In the genomic region with DNA sequence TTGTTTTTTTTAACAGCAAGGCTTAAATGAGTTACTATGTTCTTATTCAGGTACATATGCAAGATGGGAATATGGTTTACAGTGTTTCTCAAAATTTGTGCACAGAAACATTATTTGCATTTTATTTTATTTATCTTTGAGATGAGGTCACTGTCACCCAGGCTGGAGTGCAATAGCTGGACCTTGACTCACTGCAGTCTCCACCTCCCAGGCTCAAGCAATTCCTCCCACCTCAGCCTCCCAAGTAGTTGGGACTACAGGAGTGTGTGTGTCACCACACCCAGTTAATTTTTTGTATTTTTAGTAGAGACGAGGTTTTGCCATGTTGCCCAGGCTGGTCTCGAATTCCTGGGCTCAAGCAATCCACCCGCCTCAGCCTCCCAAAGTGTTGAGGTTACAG, we compare ENCODE assay signal across 9 cellular contexts. TPM values are rescaled to one million over a fixed set of nuclear protein-coding genes. Genes with fewer than 3 reads are reported as not detected.
A peak's percentile ranks its signal among the peaks of the same experiment; 100 is the strongest.
DNase-seq lines count a peak whose midpoint lies in the region; TF ChIP-seq lines count a peak whose summit lies in the region.
"Not testable (repeated sequence)": the region's sequence is repeated elsewhere in the genome, so short reads cannot be mapped to it uniquely, and the experiment has no call there.
"Had no signal": no experiment of that assay in that cellular context is flagged by ENCODE, and none has a peak within 500 bp of the region (broad histone marks: within the 10 kb centered on the region; RNA-seq: fewer than 3 reads in every experiment).

No MANE protein-coding gene starts in this region.

- not testable (repeated sequence) for H3K4me3 ChIP-seq in PC-9; choroid plexus epithelial cell (ENCODE audit: low read depth, low read length); hepatocyte; mesenchymal stem cell (ENCODE audit: insufficient read depth in 1 of 2, low read depth in 1 of 2, low read length in 2 of 2)

- H2BK120ac ChIP-seq in mesenchymal stem cell (ENCODE audit: low read depth, low read length): not testable (repeated sequence)

- peaks cover 14% of the 10 kb centered on the region for H3K4me1 ChIP-seq in PC-9 (replicated peaks; ENCODE audit: insufficient read depth)
- H3K4me1 ChIP-seq in hepatocyte (ENCODE audit: insufficient read depth); mesenchymal stem cell (ENCODE audit: control insufficient read depth, insufficient read depth, low read depth, low read length): not testable (repeated sequence)

- H3K23ac ChIP-seq in mesenchymal stem cell (ENCODE audit: low read length in 2 of 2): not testable (repeated sequence)

- H3K14ac ChIP-seq in mesenchymal stem cell (ENCODE audit: low read length in 2 of 2): not testable (repeated sequence)

- POLR2A ChIA-PET in PC-9 (lab: Charles Lee; ENCODE audit: unreplicated experiment): not testable (repeated sequence)

- H3K4me3 Mint-ChIP-seq in HFFc6: not testable (repeated sequence)

- H3K36me3 ChIP-seq in PC-9 (ENCODE audit: low read depth) (peaks cover 14% of the 10 kb centered on the region; the same call in 1 of the 2 replicates), mesenchymal stem cell (ENCODE audit: control insufficient read depth in 1 of 2, insufficient read depth in 2 of 2, low read depth in 1 of 2, low read length in 2 of 2) (peaks cover 11 to 33% of the 10 kb centered on the region in 2 experiments)
- not testable (repeated sequence) for H3K36me3 ChIP-seq in hepatocyte (replicated peaks; ENCODE audit: insufficient read depth, low read depth)

- H3K9me2 ChIP-seq in PC-9 (ENCODE audit: insufficient read depth); hepatocyte (replicated peaks; ENCODE audit: insufficient read depth): not testable (repeated sequence)

- H3K18ac ChIP-seq in mesenchymal stem cell (ENCODE audit: low read depth in 1 of 2, low read length in 2 of 2): not testable (repeated sequence)

- H2AFZ ChIP-seq in PC-9; hepatocyte; mesenchymal stem cell (ENCODE audit: low read depth, low read length): not testable (repeated sequence)

- H3K27ac ChIP-seq in PC-9 (peak overlapping the region; percentile 14; the same call in 1 of the 2 replicates), hepatocyte (peak overlapping the region; percentile 45)
- not testable (repeated sequence) for H3K27ac ChIP-seq in mesenchymal stem cell (ENCODE audit: low read length, poor library complexity, severe bottlenecking)

- not testable (repeated sequence) for H3K27me3 ChIP-seq in PC-9 (ENCODE audit: insufficient read depth, low read depth); hepatocyte; mesenchymal stem cell (ENCODE audit: control insufficient read depth in 1 of 2, insufficient read depth in 1 of 2, low read length in 2 of 2)

- peaks cover 24% of the 10 kb centered on the region for H4K20me1 ChIP-seq in PC-9 (ENCODE audit: insufficient read depth)
- not testable (repeated sequence) for H4K20me1 ChIP-seq in hepatocyte (ENCODE audit: insufficient read depth, poor library complexity, severe bottlenecking)

- H3K27ac Mint-ChIP-seq in HFFc6: peak overlapping the region; percentile 70

- BruUV-seq in PC-9 (replicated peaks; lab: Mats Ljungman, UMichigan): not testable (repeated sequence)

- peaks cover 40% of the 10 kb centered on the region for H3F3A ChIP-seq in PC-9 (ENCODE audit: insufficient read depth, low read depth)

- 97% methylated on average over 3 of the region's 3 CpGs for WGBS in hepatocyte (ENCODE audit: low lambda C conversion rate, missing lambda C conversion rate)
- 81% methylated on average over 3 of the region's 3 CpGs for WGBS in mesenchymal stem cell

- not testable (repeated sequence) for TF ChIP-seq CTCF in HFFc6 (IDR thresholded peaks at IDR 0.05); PC-9 (conservative IDR thresholded peaks at IDR 0.05); choroid plexus epithelial cell (conservative IDR thresholded peaks at IDR 0.05; ENCODE audit: low read depth, low read length); hepatocyte (IDR thresholded peaks at IDR 0.05; ENCODE audit: poor library complexity)

- not testable (repeated sequence) for H3K9me3 Mint-ChIP-seq in HFFc6

- H3K79me1 ChIP-seq in mesenchymal stem cell (replicated peaks; ENCODE audit: low read length, poor library complexity, severe bottlenecking): not testable (repeated sequence)

- H2AK5ac ChIP-seq in mesenchymal stem cell (ENCODE audit: low read length, severe bottlenecking): not testable (repeated sequence)

- not testable (repeated sequence) for H4K8ac ChIP-seq in mesenchymal stem cell (ENCODE audit: low read length)

- peak; percentile 67 for DNase-seq in A172 (ENCODE audit: low spot score)
- peak; percentile 78 for DNase-seq in Daoy (ENCODE audit: low read depth)
- DNase-seq in HFFc6: peak; percentile 63
- DNase-seq in PC-9: peak in 1 of 2 experiments; percentile 71
- DNase-seq in T1000 (lab: John Stamatoyannopoulos, UW): peak; percentile 18
- DNase-seq in choroid plexus epithelial cell (ENCODE audit: low read depth): peak; percentile 46
- DNase-seq in hepatocyte (ENCODE audit: low spot score): not testable (repeated sequence)
- peak; percentile 59 for DNase-seq in mesenchymal stem cell

- peaks cover 20% of the 10 kb centered on the region for H3K36me3 Mint-ChIP-seq in HFFc6 (ENCODE audit: low read depth)

- not testable (repeated sequence) for H3K4me2 ChIP-seq in PC-9; hepatocyte; mesenchymal stem cell (ENCODE audit: low read length, poor library complexity, severe bottlenecking)

- H3K79me2 ChIP-seq in PC-9 (ENCODE audit: low read depth): peaks cover 84% of the 10 kb centered on the region
- peaks cover 92% of the 10 kb centered on the region for H3K79me2 ChIP-seq in hepatocyte

- H3K4ac ChIP-seq in mesenchymal stem cell (ENCODE audit: low read depth in 1 of 2, low read length in 2 of 2): not testable (repeated sequence)

- peaks cover 37% of the 10 kb centered on the region for H3K4me1 Mint-ChIP-seq in HFFc6 (ENCODE audit: low read depth)

- CTCF ChIA-PET in PC-9 (lab: Charles Lee): interaction anchor here (0.6 kb wide), 1 partner anchor 90 kb away, joined by 6 read pairs; a partner anchor contains a TSS

- intact Hi-C loops in PC-9 (cut with micrococcal nuclease; ENCODE audit: unreplicated experiment): not testable (repeated sequence)

- not testable (repeated sequence) for H3K27me3 Mint-ChIP-seq in HFFc6 (ENCODE audit: insufficient read depth)

- H3K9me3 ChIP-seq in PC-9 (ENCODE audit: insufficient read depth, low read depth); hepatocyte (ENCODE audit: low read depth); mesenchymal stem cell (ENCODE audit: control insufficient read depth, low read length): not testable (repeated sequence)

- not testable (repeated sequence) for H2BK5ac ChIP-seq in mesenchymal stem cell (ENCODE audit: low read depth, low read length, poor library complexity, severe bottlenecking)

- H2BK15ac ChIP-seq in mesenchymal stem cell (ENCODE audit: low read depth, poor library complexity, severe bottlenecking): not testable (repeated sequence)

- not testable (repeated sequence) for H3K9ac ChIP-seq in mesenchymal stem cell (ENCODE audit: low read length)

- H2BK12ac ChIP-seq in mesenchymal stem cell (ENCODE audit: low read length in 2 of 2): not testable (repeated sequence)

- H4K91ac ChIP-seq in mesenchymal stem cell (ENCODE audit: low read length): not testable (repeated sequence)

RNA-seq across cellular contexts. Expression of a gene that starts 8.7 kb away (rescaled TPM):
- total RNA-seq in A172 (2014; rRNA removed; shearing (Covaris generic)): 37.0 and 52.5 TPM in 2 replicates
- 49.1 and 59.7 TPM in 2 replicates for total RNA-seq in Daoy (2014; rRNA removed; shearing (Covaris generic))
- 10 to 100 TPM; 25.0 to 32.3 (median 28.3) TPM for total RNA-seq in HFFc6 (2021; fragmentation: NEBNext Ultra II Directional; extraction: Animal tissue kit (Norgen Biotek cat#: 25700))
- 45.4 and 54.0 TPM in 2 replicates for total RNA-seq in PC-9 (2021)
- 33.7 and 44.5 TPM in 2 replicates for total RNA-seq in hepatocyte
- 39.9 and 51.1 TPM in 2 replicates for polyA plus RNA-seq in hepatocyte
- polyA plus RNA-seq in mesenchymal stem cell (2013, experiment 1 of 2): 26.1 TPM
- 29.0 TPM for polyA plus RNA-seq in mesenchymal stem cell (2013, experiment 2 of 2)

RNA-seq across cellular contexts. Expression of a gene that starts 11.9 kb away (rescaled TPM):
- total RNA-seq in A172 (2014; rRNA removed; shearing (Covaris generic)): 33.4 and 42.9 TPM in 2 replicates
- 14.5 and 58.4 TPM in 2 replicates for total RNA-seq in Daoy (2014; rRNA removed; shearing (Covaris generic))
- 10 to 100 TPM; 67.1 to 87.4 (median 79.6) TPM for total RNA-seq in HFFc6 (2021; fragmentation: NEBNext Ultra II Directional; extraction: Animal tissue kit (Norgen Biotek cat#: 25700))
- total RNA-seq in PC-9 (2021): 86.6 and 91.0 TPM in 2 replicates
- total RNA-seq in hepatocyte: 25.3 and 27.0 TPM in 2 replicates
- 25.4 and 25.9 TPM in 2 replicates for polyA plus RNA-seq in hepatocyte
- 32.7 TPM for polyA plus RNA-seq in mesenchymal stem cell (2013, experiment 1 of 2)
- 33.5 TPM for polyA plus RNA-seq in mesenchymal stem cell (2013, experiment 2 of 2)

RNA-seq across cellular contexts. Expression of a gene that starts 46.8 kb away (rescaled TPM):
- 1.1 and 2.0 TPM in 2 replicates for total RNA-seq in A172 (2014; rRNA removed; shearing (Covaris generic))
- 0.06 and 0.12 TPM in 2 replicates for total RNA-seq in Daoy (2014; rRNA removed; shearing (Covaris generic))
- total RNA-seq in HFFc6 (2021; fragmentation: NEBNext Ultra II Directional; extraction: Animal tissue kit (Norgen Biotek cat#: 25700)): 1 to 10 TPM in 1 of 6 experiments, under 1 TPM in 5; 0.47 to 1.3 (median 0.59) TPM
- total RNA-seq in PC-9 (2021): 8.7 and 12.6 TPM in 2 replicates
- 8.6 and 15.3 TPM in 2 replicates for total RNA-seq in hepatocyte
- 27.9 and 34.2 TPM in 2 replicates for polyA plus RNA-seq in hepatocyte
- polyA plus RNA-seq in mesenchymal stem cell (2013, experiment 1 of 2): 0.26 TPM
- 0.81 TPM for polyA plus RNA-seq in mesenchymal stem cell (2013, experiment 2 of 2)
- total RNA-seq: CD4-positive, alpha-beta memory T cell had no signal
- polyA plus RNA-seq: CD4-positive, alpha-beta memory T cell had no signal

RNA-seq across cellular contexts. Expression of a gene that starts 47.6 kb away (rescaled TPM):
- 91.6 and 100 TPM in 2 replicates for total RNA-seq in A172 (2014; rRNA removed; shearing (Covaris generic))
- total RNA-seq in Daoy (2014; rRNA removed; shearing (Covaris generic)): 57.5 and 58.0 TPM in 2 replicates
- total RNA-seq in HFFc6 (2021; fragmentation: NEBNext Ultra II Directional; extraction: Animal tissue kit (Norgen Biotek cat#: 25700)): 10 to 100 TPM; 27.1 to 61.0 (median 53.9) TPM
- total RNA-seq in PC-9 (2021) (93.8 and 99.4 TPM in 2 replicates), hepatocyte (26.6 and 31.1 TPM in 2 replicates)
- polyA plus RNA-seq in hepatocyte: 23.9 and 25.8 TPM in 2 replicates
- 24.1 TPM for polyA plus RNA-seq in mesenchymal stem cell (2013, experiment 1 of 2)
- 20.7 TPM for polyA plus RNA-seq in mesenchymal stem cell (2013, experiment 2 of 2)

RNA-seq across cellular contexts. Expression of a gene that starts 54.8 kb away (rescaled TPM):
- 47.8 and 50.1 TPM in 2 replicates for total RNA-seq in A172 (2014; rRNA removed; shearing (Covaris generic))
- total RNA-seq in Daoy (2014; rRNA removed; shearing (Covaris generic)): 22.7 and 31.7 TPM in 2 replicates
- total RNA-seq in HFFc6 (2021; fragmentation: NEBNext Ultra II Directional; extraction: Animal tissue kit (Norgen Biotek cat#: 25700)): 100 to 1,000 TPM in 2 of 6 experiments, 10 to 100 TPM in 4; 90.2 to 107 (median 96.5) TPM
- total RNA-seq in PC-9 (2021) (98.6 and 122 TPM in 2 replicates), hepatocyte (79.1 and 93.4 TPM in 2 replicates)
- polyA plus RNA-seq in hepatocyte: 101 and 103 TPM in 2 replicates
- polyA plus RNA-seq in mesenchymal stem cell (2013, experiment 1 of 2): 108 TPM
- 107 TPM for polyA plus RNA-seq in mesenchymal stem cell (2013, experiment 2 of 2)
